1 cellular context compared by ENCODE assay signal in genomic region chr4:140427104-140427918, GRCh38.
TF ChIP-seq lines count a peak whose summit lies in the region.

Gene CLGN, minus strand, starts transcription at chr4:140427648. Its CDS starts 14,570 bp downstream, at chr4:140413078.

TF ChIP-seq in HepG2, 621 proteins besides CTCF, POLR2A, EP300 and RAD21 (continued from another document and continues in another):
- TF ChIP-seq, protein P1, sequence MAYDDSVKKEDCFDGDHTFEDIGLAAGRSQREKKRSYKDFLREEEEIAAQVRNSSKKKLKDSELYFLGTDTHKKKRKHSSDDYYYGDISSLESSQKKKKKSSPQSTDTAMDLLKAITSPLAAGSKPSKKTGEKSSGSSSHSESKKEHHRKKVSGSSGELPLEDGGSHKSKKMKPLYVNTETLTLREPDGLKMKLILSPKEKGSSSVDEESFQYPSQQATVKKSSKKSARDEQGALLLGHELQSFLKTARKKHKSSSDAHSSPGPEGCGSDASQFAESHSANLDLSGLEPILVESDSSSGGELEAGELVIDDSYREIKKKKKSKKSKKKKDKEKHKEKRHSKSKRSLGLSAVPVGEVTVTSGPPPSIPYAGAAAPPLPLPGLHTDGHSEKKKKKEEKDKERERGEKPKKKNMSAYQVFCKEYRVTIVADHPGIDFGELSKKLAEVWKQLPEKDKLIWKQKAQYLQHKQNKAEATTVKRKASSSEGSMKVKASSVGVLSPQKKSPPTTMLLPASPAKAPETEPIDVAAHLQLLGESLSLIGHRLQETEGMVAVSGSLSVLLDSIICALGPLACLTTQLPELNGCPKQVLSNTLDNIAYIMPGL (CRISPR knock-in tag; IDR thresholded peaks at IDR 0.05; ENCODE audit: borderline replicate concordance in 1 of 2, low read depth in 1 of 2) = peak; percentile 87 to 97
- peak; percentile 23; the same call in 1 of the 2 replicates for TF ChIP-seq HDAC2 (CRISPR knock-in tag; IDR thresholded peaks at IDR 0.05)
- peak; percentile 75 for TF ChIP-seq ZNF761 (CRISPR knock-in tag; conservative IDR thresholded peaks at IDR 0.05)
- TF ChIP-seq, protein P2, sequence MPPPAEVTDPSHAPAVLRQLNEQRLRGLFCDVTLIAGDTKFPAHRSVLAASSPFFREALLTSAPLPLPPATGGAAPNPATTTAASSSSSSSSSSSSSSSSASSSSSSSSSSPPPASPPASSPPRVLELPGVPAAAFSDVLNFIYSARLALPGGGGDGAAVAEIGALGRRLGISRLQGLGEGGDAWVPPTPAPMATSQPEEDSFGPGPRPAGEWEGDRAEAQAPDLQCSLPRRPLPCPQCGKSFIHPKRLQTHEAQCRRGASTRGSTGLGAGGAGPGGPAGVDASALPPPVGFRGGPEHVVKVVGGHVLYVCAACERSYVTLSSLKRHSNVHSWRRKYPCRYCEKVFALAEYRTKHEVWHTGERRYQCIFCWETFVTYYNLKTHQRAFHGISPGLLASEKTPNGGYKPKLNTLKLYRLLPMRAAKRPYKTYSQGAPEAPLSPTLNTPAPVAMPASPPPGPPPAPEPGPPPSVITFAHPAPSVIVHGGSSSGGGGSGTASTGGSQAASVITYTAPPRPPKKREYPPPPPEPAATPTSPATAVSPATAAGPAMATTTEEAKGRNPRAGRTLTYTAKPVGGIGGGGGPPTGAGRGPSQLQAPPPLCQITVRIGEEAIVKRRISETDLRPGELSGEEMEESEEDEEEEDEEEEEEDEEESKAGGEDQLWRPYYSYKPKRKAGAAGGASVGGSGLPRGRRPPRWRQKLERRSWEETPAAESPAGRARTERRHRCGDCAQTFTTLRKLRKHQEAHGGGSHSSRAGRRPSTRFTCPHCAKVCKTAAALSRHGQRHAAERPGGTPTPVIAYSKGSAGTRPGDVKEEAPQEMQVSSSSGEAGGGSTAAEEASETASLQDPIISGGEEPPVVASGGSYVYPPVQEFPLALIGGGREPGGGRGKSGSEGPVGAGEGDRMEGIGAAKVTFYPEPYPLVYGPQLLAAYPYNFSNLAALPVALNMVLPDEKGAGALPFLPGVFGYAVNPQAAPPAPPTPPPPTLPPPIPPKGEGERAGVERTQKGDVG (CRISPR knock-in tag; IDR thresholded peaks at IDR 0.05; ENCODE audit: borderline replicate concordance) = no peak
- TF ChIP-seq, protein P3, sequence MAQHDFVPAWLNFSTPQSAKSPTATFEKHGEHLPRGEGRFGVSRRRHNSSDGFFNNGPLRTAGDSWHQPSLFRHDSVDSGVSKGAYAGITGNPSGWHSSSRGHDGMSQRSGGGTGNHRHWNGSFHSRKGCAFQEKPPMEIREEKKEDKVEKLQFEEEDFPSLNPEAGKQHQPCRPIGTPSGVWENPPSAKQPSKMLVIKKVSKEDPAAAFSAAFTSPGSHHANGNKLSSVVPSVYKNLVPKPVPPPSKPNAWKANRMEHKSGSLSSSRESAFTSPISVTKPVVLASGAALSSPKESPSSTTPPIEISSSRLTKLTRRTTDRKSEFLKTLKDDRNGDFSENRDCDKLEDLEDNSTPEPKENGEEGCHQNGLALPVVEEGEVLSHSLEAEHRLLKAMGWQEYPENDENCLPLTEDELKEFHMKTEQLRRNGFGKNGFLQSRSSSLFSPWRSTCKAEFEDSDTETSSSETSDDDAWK (CRISPR knock-in tag; IDR thresholded peaks at IDR 0.05) = no peak
- peak; percentile 31 for TF ChIP-seq KMT2A (CRISPR knock-in tag; IDR thresholded peaks at IDR 0.05)
- no peak for TF ChIP-seq PRMT3 (CRISPR knock-in tag; IDR thresholded peaks at IDR 0.05; ENCODE audit: borderline replicate concordance, low read depth)
- TF ChIP-seq, protein P4, sequence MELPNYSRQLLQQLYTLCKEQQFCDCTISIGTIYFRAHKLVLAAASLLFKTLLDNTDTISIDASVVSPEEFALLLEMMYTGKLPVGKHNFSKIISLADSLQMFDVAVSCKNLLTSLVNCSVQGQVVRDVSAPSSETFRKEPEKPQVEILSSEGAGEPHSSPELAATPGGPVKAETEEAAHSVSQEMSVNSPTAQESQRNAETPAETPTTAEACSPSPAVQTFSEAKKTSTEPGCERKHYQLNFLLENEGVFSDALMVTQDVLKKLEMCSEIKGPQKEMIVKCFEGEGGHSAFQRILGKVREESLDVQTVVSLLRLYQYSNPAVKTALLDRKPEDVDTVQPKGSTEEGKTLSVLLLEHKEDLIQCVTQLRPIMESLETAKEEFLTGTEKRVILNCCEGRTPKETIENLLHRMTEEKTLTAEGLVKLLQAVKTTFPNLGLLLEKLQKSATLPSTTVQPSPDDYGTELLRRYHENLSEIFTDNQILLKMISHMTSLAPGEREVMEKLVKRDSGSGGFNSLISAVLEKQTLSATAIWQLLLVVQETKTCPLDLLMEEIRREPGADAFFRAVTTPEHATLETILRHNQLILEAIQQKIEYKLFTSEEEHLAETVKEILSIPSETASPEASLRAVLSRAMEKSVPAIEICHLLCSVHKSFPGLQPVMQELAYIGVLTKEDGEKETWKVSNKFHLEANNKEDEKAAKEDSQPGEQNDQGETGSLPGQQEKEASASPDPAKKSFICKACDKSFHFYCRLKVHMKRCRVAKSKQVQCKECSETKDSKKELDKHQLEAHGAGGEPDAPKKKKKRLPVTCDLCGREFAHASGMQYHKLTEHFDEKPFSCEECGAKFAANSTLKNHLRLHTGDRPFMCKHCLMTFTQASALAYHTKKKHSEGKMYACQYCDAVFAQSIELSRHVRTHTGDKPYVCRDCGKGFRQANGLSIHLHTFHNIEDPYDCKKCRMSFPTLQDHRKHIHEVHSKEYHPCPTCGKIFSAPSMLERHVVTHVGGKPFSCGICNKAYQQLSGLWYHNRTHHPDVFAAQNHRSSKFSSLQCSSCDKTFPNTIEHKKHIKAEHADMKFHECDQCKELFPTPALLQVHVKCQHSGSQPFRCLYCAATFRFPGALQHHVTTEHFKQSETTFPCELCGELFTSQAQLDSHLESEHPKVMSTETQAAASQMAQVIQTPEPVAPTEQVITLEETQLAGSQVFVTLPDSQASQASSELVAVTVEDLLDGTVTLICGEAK (IDR thresholded peaks at IDR 0.05) = no peak
- TF ChIP-seq, protein P4 (CRISPR knock-in tag; IDR thresholded peaks at IDR 0.05) = peak; percentile 72
- TF ChIP-seq CBX5 (CRISPR knock-in tag; IDR thresholded peaks at IDR 0.05; ENCODE audit: borderline replicate concordance) = no peak; the same call in 1 of the 2 replicates
- peak; percentile 53; the same call in 1 of the 2 replicates for TF ChIP-seq DMAP1 (CRISPR knock-in tag; IDR thresholded peaks at IDR 0.05)
- TF ChIP-seq ZNF18 (CRISPR knock-in tag; IDR thresholded peaks at IDR 0.05; ENCODE audit: insufficient replicate concordance) = peak; percentile 83
- no peak for TF ChIP-seq DMTF1 (CRISPR knock-in tag; IDR thresholded peaks at IDR 0.05)
- TF ChIP-seq PAX8 (CRISPR knock-in tag; IDR thresholded peaks at IDR 0.05; ENCODE audit: borderline replicate concordance) = peak; percentile 82; the same call in 1 of the 2 replicates
- TF ChIP-seq JUN (CRISPR knock-in tag; IDR thresholded peaks at IDR 0.05) = no peak
- TF ChIP-seq JDP2 (CRISPR knock-in tag; IDR thresholded peaks at IDR 0.05; ENCODE audit: borderline replicate concordance) = no peak
- TF ChIP-seq, protein P5, sequence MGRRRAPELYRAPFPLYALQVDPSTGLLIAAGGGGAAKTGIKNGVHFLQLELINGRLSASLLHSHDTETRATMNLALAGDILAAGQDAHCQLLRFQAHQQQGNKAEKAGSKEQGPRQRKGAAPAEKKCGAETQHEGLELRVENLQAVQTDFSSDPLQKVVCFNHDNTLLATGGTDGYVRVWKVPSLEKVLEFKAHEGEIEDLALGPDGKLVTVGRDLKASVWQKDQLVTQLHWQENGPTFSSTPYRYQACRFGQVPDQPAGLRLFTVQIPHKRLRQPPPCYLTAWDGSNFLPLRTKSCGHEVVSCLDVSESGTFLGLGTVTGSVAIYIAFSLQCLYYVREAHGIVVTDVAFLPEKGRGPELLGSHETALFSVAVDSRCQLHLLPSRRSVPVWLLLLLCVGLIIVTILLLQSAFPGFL (CRISPR knock-in tag; IDR thresholded peaks at IDR 0.05) = no peak; the same call in 1 of the 2 replicates
- TF ChIP-seq XBP1 (CRISPR knock-in tag; IDR thresholded peaks at IDR 0.05) = no peak
- peak; percentile 80; the same call in 1 of the 2 replicates for TF ChIP-seq RELA (CRISPR knock-in tag; IDR thresholded peaks at IDR 0.05)
- TF ChIP-seq ZNF781 (CRISPR knock-in tag; IDR thresholded peaks at IDR 0.05; ENCODE audit: borderline replicate concordance, not compliant biosample characterization) = no peak
- no peak for TF ChIP-seq ZKSCAN5 (CRISPR knock-in tag; IDR thresholded peaks at IDR 0.05)
- peak; percentile 67; the same call in 1 of the 2 replicates for TF ChIP-seq ZXDC (CRISPR knock-in tag; IDR thresholded peaks at IDR 0.05)
- peak; percentile 50 for TF ChIP-seq MAZ (IDR thresholded peaks at IDR 0.05; ENCODE audit: borderline replicate concordance, low read depth, low read length)
- peak; percentile 89 for TF ChIP-seq MAZ (CRISPR knock-in tag; IDR thresholded peaks at IDR 0.05; ENCODE audit: low read depth)
- no peak for TF ChIP-seq SATB2 (CRISPR knock-in tag; IDR thresholded peaks at IDR 0.05)
- no peak; the same call in 1 of the 2 replicates for TF ChIP-seq KDM1A (CRISPR knock-in tag; IDR thresholded peaks at IDR 0.05)
- TF ChIP-seq TBX2 (CRISPR knock-in tag; IDR thresholded peaks at IDR 0.05; ENCODE audit: borderline replicate concordance) = peak; percentile 85
- no peak for TF ChIP-seq ZNF180 (CRISPR knock-in tag; IDR thresholded peaks at IDR 0.05; ENCODE audit: borderline replicate concordance, low read depth)
- no peak for TF ChIP-seq KLF13 (CRISPR knock-in tag; IDR thresholded peaks at IDR 0.05)
